In genomic region chr9:36980148-36980974, GRCh38 we compare ENCODE assay signal across 11 cellular contexts. TPM values are rescaled to one million over a fixed set of nuclear protein-coding genes. Genes with fewer than 3 reads are reported as not detected.
DNase-seq lines count a peak whose midpoint lies in the region; ATAC-seq and TF ChIP-seq lines count a peak whose summit lies in the region.
"Had no signal": no experiment of that assay in that cellular context is flagged by ENCODE, and none has a peak within 500 bp of the region (broad histone marks: within the 10 kb centered on the region; RNA-seq: fewer than 3 reads in every experiment).

No MANE protein-coding gene starts in this region.

- H3K36me3 ChIP-seq in colonic mucosa: no peaks in the 10 kb centered on the region
- H3K36me3 ChIP-seq in left lung: no peaks in the 10 kb centered on the region

- no peaks in the 10 kb centered on the region for H3K4me1 ChIP-seq in colonic mucosa
- no peaks in the 10 kb centered on the region for H3K4me1 ChIP-seq in left lung

- TF ChIP-seq CTCF in fibroblast of villous mesenchyme (IDR thresholded peaks at IDR 0.05; ENCODE audit: insufficient read depth, low read depth, low read length) (peak; percentile 8), colonic mucosa (IDR thresholded peaks at IDR 0.05) (no peak), left lung (IDR thresholded peaks at IDR 0.05) (no peak)

- intact Hi-C loops in colonic mucosa (cut with DNase I): no loop called here
- intact Hi-C loops in left lung (cut with DNase I): no loop called here

- ATAC-seq in HG02678 (IDR thresholded peaks at IDR 0.05; ENCODE audit: unreplicated experiment): no peak
- ATAC-seq in left lung: no peak

- no peak overlapping the region for H3K27ac ChIP-seq in colonic mucosa
- no peak overlapping the region for H3K27ac ChIP-seq in left lung

- H3K9me3 ChIP-seq in colonic mucosa (no peaks in the 10 kb centered on the region), left lung (no peaks in the 10 kb centered on the region)

- DNase-seq in D341Med (ENCODE audit: low spot score) (peak; percentile 67), HEK293T (ENCODE audit: extremely low spot score) (peak; percentile 37), NCI-H774 (lab: John Stamatoyannopoulos, UW) (peak; percentile 79), fibroblast of villous mesenchyme (ENCODE audit: low read depth) (no peak), epidermal melanocyte (ENCODE audit: insufficient read length, low spot score) (no peak), colonic mucosa (no peak), left lung (no peak)
- DNase-seq: activated T-cell treated with anti-CD3 and anti-CD28 coated beads for 4 hours; effector memory CD4-positive, alpha-beta T cell had no signal

- no peak overlapping the region for H3K4me3 ChIP-seq in fibroblast of villous mesenchyme (ENCODE audit: low read depth, low read length)
- H3K4me3 ChIP-seq in colonic mucosa: no peak overlapping the region
- no peak overlapping the region for H3K4me3 ChIP-seq in left lung
- H3K4me3 ChIP-seq: lung had no signal

- POLR2A ChIA-PET in HEK293T (lab: Yijun Ruan, JAX): no interaction called here

- H3K9ac ChIP-seq in colonic mucosa (ENCODE audit: low read depth in 2 of 2, low read length in 2 of 2): no peak overlapping the region

- CTCF ChIA-PET in HEK293T (lab: Yijun Ruan, JAX): interaction anchor here (0.6 to 1.1 kb wide), 4 partner anchors 9 to 95 kb away, joined by 3 to 5 read pairs (median 4); no protein-coding TSS in a partner anchor

- H3K27me3 ChIP-seq in colonic mucosa (peaks cover 10% of the 10 kb centered on the region), left lung (peaks cover 28 to 79% of the 10 kb centered on the region in 2 donors)

TF ChIP-seq in HEK293T, 16 proteins besides CTCF, POLR2A, EP300 and RAD21:
- TF ChIP-seq SP1 (IDR thresholded peaks at IDR 0.05) (no peak), L3MBTL2 (conservative IDR thresholded peaks at IDR 0.05) (no peak), CTBP1 (IDR thresholded peaks at IDR 0.05; ENCODE audit: borderline replicate concordance) (no peak)

RNA-seq across cellular contexts. Expression of gene PAX5, which starts 53.7 kb away (rescaled TPM):
- not detected in 2 replicates for total RNA-seq in fibroblast of villous mesenchyme
- under 1 TPM; 0.08 to 0.32 TPM for total RNA-seq in colonic mucosa
- under 1 TPM; 0.03 to 0.65 TPM for total RNA-seq in left lung

Comparison
In these comparisons a context has a peak if more than half of its experiments do, and no peak if none do; other contexts are left out.
1. DNase-seq: peak in D341Med (single experiment), HEK293T (single experiment) and NCI-H774 (single experiment); none in fibroblast of villous mesenchyme (single experiment), epidermal melanocyte (single experiment), colonic mucosa (single experiment) and left lung (0 of 2).